In genomic region chr12:120500577-120500976, GRCh38 we compare ENCODE assay signal across 17 cellular contexts. TPM values are rescaled to one million over a fixed set of nuclear protein-coding genes. Genes with fewer than 3 reads are reported as not detected.
DNase-seq lines count a peak whose midpoint lies in the region; ATAC-seq and TF ChIP-seq lines count a peak whose summit lies in the region.
"Had no signal": no experiment of that assay in that cellular context is flagged by ENCODE, and none has a peak within 500 bp of the region (broad histone marks: within the 10 kb centered on the region; RNA-seq: fewer than 3 reads in every experiment).

No MANE protein-coding gene starts in this region.

- no peaks in the 10 kb centered on the region for H3K27me3 Mint-ChIP-seq in CD4-positive, alpha-beta T cell
- H3K27me3 Mint-ChIP-seq in nephron (ENCODE audit: low read depth), result no peaks in the 10 kb centered on the region

- intact Hi-C loops in CD4-positive, alpha-beta T cell (cut with DNase I, micrococcal nuclease), result no loop called here
- intact Hi-C loops in dorsolateral prefrontal cortex (cut with DNase I), result no loop called here

- H3K27ac ChIP-seq in CD4-positive, alpha-beta T cell (ENCODE audit: low read depth, low read length), result no peak overlapping the region
- H3K27ac ChIP-seq in dorsolateral prefrontal cortex, result peak overlapping the region in 45 of 59 donors; percentile 0 to 98 (median 51)
- H3K27ac ChIP-seq: prostate gland had no signal

- peaks cover 66% of the 10 kb centered on the region for H3K36me3 Mint-ChIP-seq in CD4-positive, alpha-beta T cell (ENCODE audit: low read depth)
- H3K36me3 Mint-ChIP-seq in nephron (ENCODE audit: low read depth), result peaks cover 61% of the 10 kb centered on the region

- no peak for ATAC-seq in CD4-positive, alpha-beta T cell (ENCODE audit: poor library complexity)
- ATAC-seq: activated T-cell treated with anti-CD3 and anti-CD28 coated beads, Interleukin-2, amount 50 U/mL, for 72 hours; left lobe of liver had no signal

- H3K27ac Mint-ChIP-seq in CD4-positive, alpha-beta T cell, result peak overlapping the region; percentile 40
- peak overlapping the region in 2 of 3 experiments; percentile 9 to 35 for H3K27ac Mint-ChIP-seq in nephron
- H3K27ac Mint-ChIP-seq: activated T-cell treated with anti-CD3 and anti-CD28 coated beads, Interleukin-2, amount 50 U/mL, for 72 hours had no signal

- no peak for TF ChIP-seq CTCF in CD4-positive, alpha-beta T cell (IDR thresholded peaks at IDR 0.05)
- TF ChIP-seq CTCF in dorsolateral prefrontal cortex (IDR thresholded peaks at IDR 0.05 in 54 of 56, conservative IDR thresholded peaks at IDR 0.05 in 2 of 56; ENCODE audit: low read depth in 1 of 56, partially characterized antibody in 56 of 56) (no peak), nephron (IDR thresholded peaks at IDR 0.05; ENCODE audit: unreplicated experiment in 3 of 3) (no peak)

- CTCF ChIA-PET in CD4-positive, alpha-beta T cell (lab: Charles Lee), result interaction anchor here (0.9 kb wide), 1 partner anchor 133 kb away, joined by 3 read pairs; no protein-coding TSS in a partner anchor

- no peaks in the 10 kb centered on the region for H3K9me3 ChIP-seq in CD4-positive, alpha-beta T cell (ENCODE audit: control insufficient read depth, low read length)
- H3K9me3 ChIP-seq: esophagus muscularis mucosa, prostate gland, testis had no signal

- H3K4me1 Mint-ChIP-seq in CD4-positive, alpha-beta T cell (ENCODE audit: low read depth), result peaks cover 35% of the 10 kb centered on the region
- H3K4me1 Mint-ChIP-seq in nephron, result peaks cover 22% of the 10 kb centered on the region

- POLR2A ChIA-PET in CD4-positive, alpha-beta T cell (lab: Charles Lee), result interaction anchor here (0.6 to 1.2 kb wide), 4 partner anchors 13 to 561 kb away, joined by 3 to 4 read pairs (median 3); no protein-coding TSS in a partner anchor

- H3K4me3 ChIP-seq in dorsolateral prefrontal cortex, result peak overlapping the region in 1 of 59 donors; percentile 7
- H3K4me3 ChIP-seq: esophagus muscularis mucosa, prostate gland, testis had no signal

- no peaks in the 10 kb centered on the region for H3K27me3 ChIP-seq in CD4-positive, alpha-beta T cell (ENCODE audit: control insufficient read depth, insufficient read depth, low read length)
- no peaks in the 10 kb centered on the region for H3K27me3 ChIP-seq in dorsolateral prefrontal cortex
- H3K27me3 ChIP-seq: esophagus muscularis mucosa, testis had no signal

- DNase-seq in CD4-positive, alpha-beta T cell, result no peak
- peak; percentile 54 for DNase-seq in M059J (ENCODE audit: low read depth)
- DNase-seq in dorsolateral prefrontal cortex, result no peak
- no peak for DNase-seq in HCEC 1CT
- no peak for DNase-seq in NCI-H146 treated with DMSO at 0.1 percent for 48 hours (lab: John Stamatoyannopoulos, UW; ENCODE audit: unreplicated experiment)
- no peak for DNase-seq in GM19240 (ENCODE audit: insufficient read length, low spot score)
- DNase-seq in NCI-H187 treated with DMSO at 0.1 percent for 48 hours (lab: John Stamatoyannopoulos, UW), result no peak
- DNase-seq: activated CD4-positive, alpha-beta T cell treated with anti-CD3 and anti-CD28 coated beads, Interleukin-2, amount 50 U/mL, for 1 hour; activated T-cell treated with anti-CD3 and anti-CD28 coated beads, Interleukin-2, amount 50 U/mL, for 72 hours; cortex of kidney; DMS79; NCI-H187; testis had no signal

- no peaks in the 10 kb centered on the region for H3K9me3 Mint-ChIP-seq in CD4-positive, alpha-beta T cell
- H3K9me3 Mint-ChIP-seq in nephron, result no peaks in the 10 kb centered on the region
- H3K9me3 Mint-ChIP-seq: activated T-cell treated with anti-CD3 and anti-CD28 coated beads, Interleukin-2, amount 50 U/mL, for 72 hours had no signal

- no peak overlapping the region for H3K4me3 Mint-ChIP-seq in CD4-positive, alpha-beta T cell
- H3K4me3 Mint-ChIP-seq in nephron, result peak overlapping the region; percentile 28 to 38 (median 38)
- H3K4me3 Mint-ChIP-seq: activated T-cell treated with anti-CD3 and anti-CD28 coated beads, Interleukin-2, amount 50 U/mL, for 72 hours had no signal

RNA-seq across cellular contexts. Expression of gene DYNLL1, which starts 4.7 kb away (rescaled TPM):
- total RNA-seq in CD4-positive, alpha-beta T cell, result 10 to 100 TPM; 23.6 to 24.5 TPM
- total RNA-seq in M059J (2014; rRNA removed; shearing (Covaris generic)), result 529 and 605 TPM in 2 replicates
- total RNA-seq in dorsolateral prefrontal cortex, result 100 to 1,000 TPM; 262 to 795 (median 615) TPM

RNA-seq across cellular contexts. Expression of gene COQ5, which starts 28.4 kb away (rescaled TPM):
- total RNA-seq in CD4-positive, alpha-beta T cell, result 1 to 10 TPM; 6.9 to 7.1 TPM
- 34.4 and 39.3 TPM in 2 replicates for total RNA-seq in M059J (2014; rRNA removed; shearing (Covaris generic))
- 10 to 100 TPM; 14.4 to 30.4 (median 22.9) TPM for total RNA-seq in dorsolateral prefrontal cortex

RNA-seq across cellular contexts. Expression of gene SRSF9, which starts 31.0 kb away (rescaled TPM):
- 100 to 1,000 TPM; 124 TPM for total RNA-seq in CD4-positive, alpha-beta T cell
- 197 and 267 TPM in 2 replicates for total RNA-seq in M059J (2014; rRNA removed; shearing (Covaris generic))
- 100 to 1,000 TPM in 30 of 120 experiments, 10 to 100 TPM in 90; 76.0 to 113 (median 95.4) TPM for total RNA-seq in dorsolateral prefrontal cortex

RNA-seq across cellular contexts. Expression of gene RNF10, which starts 33.6 kb away (rescaled TPM):
- total RNA-seq in CD4-positive, alpha-beta T cell, result 100 to 1,000 TPM; 441 to 446 TPM
- 94.1 and 135 TPM in 2 replicates for total RNA-seq in M059J (2014; rRNA removed; shearing (Covaris generic))
- total RNA-seq in dorsolateral prefrontal cortex, result 100 to 1,000 TPM; 177 to 288 (median 215) TPM

RNA-seq across cellular contexts. Expression of gene GATC, which starts 54.3 kb away (rescaled TPM):
- total RNA-seq in CD4-positive, alpha-beta T cell, result 10 to 100 TPM; 18.6 to 19.4 TPM
- total RNA-seq in M059J (2014; rRNA removed; shearing (Covaris generic)), result 12.6 and 22.3 TPM in 2 replicates
- total RNA-seq in dorsolateral prefrontal cortex, result 10 to 100 TPM; 18.3 to 41.4 (median 28.7) TPM

Comparison
In these comparisons a context has a peak if more than half of its experiments do, and no peak if none do; other contexts are left out.
1. RNA of gene DYNLL1, which starts 4.7 kb away (total RNA-seq): 262 to 795 TPM in dorsolateral prefrontal cortex and 529 to 605 TPM in M059J; 23.6 to 24.5 TPM in CD4-positive, alpha-beta T cell; every median in the first group is over 10 times any median in the second.